Comparison of ENCODE assay signal across 13 cellular contexts in the genomic region with DNA sequence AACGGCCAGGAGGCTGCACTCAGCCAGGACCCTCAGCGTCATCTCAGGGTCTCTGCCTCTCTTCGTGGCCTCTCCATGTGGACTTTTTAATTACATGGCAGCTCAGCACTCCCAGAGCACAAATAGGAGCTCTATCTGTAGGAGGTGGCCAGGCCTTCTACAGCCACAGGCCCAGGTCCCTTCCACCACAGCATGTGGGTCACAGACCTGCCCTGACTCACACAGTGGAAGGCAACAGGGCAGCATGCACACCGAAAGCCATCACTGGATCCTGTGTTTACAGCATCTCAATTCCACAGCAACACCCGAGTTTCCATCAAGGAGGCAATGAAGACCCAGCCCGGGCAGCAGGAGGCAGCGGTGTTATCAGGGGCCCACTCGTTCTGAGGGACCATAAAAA.
DNase-seq lines count a peak whose midpoint lies in the region; ATAC-seq and TF ChIP-seq lines count a peak whose summit lies in the region.
"Had no signal": no experiment of that assay in that cellular context is flagged by ENCODE, and none has a peak within 500 bp of the region (broad histone marks: within the 10 kb centered on the region; RNA-seq: fewer than 3 reads in every experiment).

No MANE protein-coding gene starts in this region.

- peak; percentile 3 for ATAC-seq in left ventricle myocardium superior
- peak in 3 of 4 donors; percentile 14 to 21 (median 18) for ATAC-seq in psoas muscle
- ATAC-seq in GM21367 (IDR thresholded peaks at IDR 0.05; ENCODE audit: unreplicated experiment): no peak
- no peak for ATAC-seq in GM21528 (IDR thresholded peaks at IDR 0.05; ENCODE audit: low FRiP score, unreplicated experiment)

- 76 to 83% (median 77%) methylated on average over 8 of the region's 8 CpGs for WGBS in psoas muscle, 3 donors

- H3K27me3 ChIP-seq in AG04450 (ENCODE audit: control insufficient read depth, insufficient read depth, low read length): no peaks in the 10 kb centered on the region
- no peaks in the 10 kb centered on the region for H3K27me3 ChIP-seq in psoas muscle (ENCODE audit: insufficient read depth in 3 of 3, low read length in 2 of 3)

- CTCF ChIA-PET in AG04450 (lab: Charles Lee): interaction anchor here (1.2 kb wide), 1 partner anchor 9 kb away, joined by 3 read pairs; no protein-coding TSS in a partner anchor
- CTCF ChIA-PET in RWPE1 (lab: Yijun Ruan, JAX): no interaction called here

- intact Hi-C loops in left ventricle myocardium superior (cut with micrococcal nuclease): no loop called here
- intact Hi-C loops in psoas muscle (cut with DNase I): loop anchor here (2.0 to 10.0 kb wide), 4 partner anchors 101 to 483 kb away; a partner anchor contains a TSS

- peaks cover 76% of the 10 kb centered on the region for H3K4me1 ChIP-seq in psoas muscle

- H3K9me3 ChIP-seq in AG04450 (ENCODE audit: control insufficient read depth, insufficient read depth, low read length) (no peaks in the 10 kb centered on the region), psoas muscle (no peaks in the 10 kb centered on the region)

- in situ Hi-C loops in GM13976 (cut with MboI; ENCODE audit: low sequenced_read_pairs, unreplicated experiment): no loop called here

- H3K27ac ChIP-seq in AG04450 (ENCODE audit: low read depth, low read length) (peak overlapping the region; percentile 61), psoas muscle (peak overlapping the region; percentile 96), RWPE1 (no peak overlapping the region)

- TF ChIP-seq CTCF in AG04450 (IDR thresholded peaks at IDR 0.05; ENCODE audit: low read depth, low read length) (no peak; the same call in 1 of the 2 replicates), psoas muscle (IDR thresholded peaks at IDR 0.05) (no peak), RWPE1 (conservative IDR thresholded peaks at IDR 0.05; ENCODE audit: low read depth) (no peak), GM13976 (IDR thresholded peaks at IDR 0.05; ENCODE audit: borderline replicate concordance, control extremely low read depth, extremely low read depth, insufficient read depth, missing control alignments) (no peak)

- POLR2A ChIA-PET in AG04450 (lab: Yijun Ruan, JAX) (no interaction called here), RWPE1 (lab: Yijun Ruan, JAX; ENCODE audit: low non-redundant PET) (no interaction called here)

- H3K4me3 ChIP-seq in AG04450 (ENCODE audit: low read depth, low read length): no peak overlapping the region
- H3K4me3 ChIP-seq in psoas muscle: peak overlapping the region; percentile 3

- H3K36me3 ChIP-seq in psoas muscle (ENCODE audit: insufficient read depth in 1 of 2, low read depth in 1 of 2): no peaks in the 10 kb centered on the region

- DNase-seq in AG04450 (ENCODE audit: low read depth, low spot score) (no peak), M059J (ENCODE audit: low read depth) (peak; percentile 65), left ventricle myocardium superior (no peak), psoas muscle (peak in 1 of 2 donors; percentile 62), RWPE1 (ENCODE audit: low spot score) (no peak), GM13976 (ENCODE audit: low spot score) (no peak)
- DNase-seq: activated naive CD8-positive, alpha-beta T cell treated with anti-CD3 and anti-CD28 coated beads, Interleukin-2, amount 10 ng/mL, durations not matched to agents 7 days and 5 days; naive thymus-derived CD4-positive, alpha-beta T cell; NCI-H1436 treated with DMSO at 0.1 percent for 48 hours; NCI-H69; stimulated activated CD4-positive, alpha-beta T cell treated with anti-CD3 and anti-CD28 coated beads, Interleukin-12 subunit alpha, Interleukin-12 subunit beta, amount 100 ng/mL, for 4 hours had no signal

Comparison
In these comparisons a context has a peak if more than half of its experiments do, and no peak if none do; other contexts are left out.
1. ATAC-seq: peak in left ventricle myocardium superior (single experiment) and psoas muscle (3 of 4); none in GM21367 (single experiment) and GM21528 (single experiment).